Comparison of ENCODE assay signal across 15 cellular contexts in the genomic region with DNA sequence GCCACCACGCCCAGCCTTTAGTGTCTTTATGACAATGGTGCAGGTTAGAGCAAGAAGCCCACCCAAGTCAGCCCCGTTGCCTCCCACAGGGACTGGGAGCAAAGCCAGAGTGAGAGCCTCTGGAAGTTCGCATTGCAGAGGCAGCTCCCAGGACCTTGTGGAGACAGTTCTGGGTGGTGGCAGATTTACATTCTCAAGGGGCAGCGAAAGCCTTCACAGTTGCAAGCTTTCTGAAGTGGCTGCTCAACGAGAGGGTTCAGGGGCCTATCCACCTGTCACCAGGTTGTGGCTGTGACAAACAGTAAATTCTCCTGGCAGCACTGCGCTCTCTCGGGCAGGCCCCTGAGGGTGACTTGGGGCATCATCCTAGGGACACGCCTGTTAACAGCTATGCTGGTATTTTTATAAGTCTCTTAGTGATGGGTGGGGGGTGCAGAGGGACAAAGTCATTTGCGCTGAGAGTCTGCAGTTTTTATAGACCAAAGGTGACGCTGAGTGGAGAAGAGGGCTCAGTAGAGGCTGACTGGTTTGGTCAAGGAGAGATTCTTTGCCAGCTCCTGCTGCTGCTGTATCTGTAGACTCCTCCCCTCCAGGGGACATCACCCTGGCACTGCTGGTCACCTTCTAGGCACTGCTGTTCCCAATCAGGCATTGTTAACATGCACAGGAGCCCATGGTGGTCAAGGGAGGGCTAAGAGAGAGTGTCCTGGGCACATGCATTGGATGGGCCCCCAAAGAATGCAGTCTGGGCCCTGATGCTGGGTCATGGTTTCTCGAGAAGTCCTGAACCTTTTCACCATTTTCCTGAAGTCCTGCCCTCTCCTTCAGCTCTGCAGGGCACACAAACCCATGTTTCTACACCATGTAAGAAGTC. TPM values are rescaled to one million over a fixed set of nuclear protein-coding genes. Genes with fewer than 3 reads are reported as not detected.
DNase-seq lines count a peak whose midpoint lies in the region; ATAC-seq lines count a peak whose summit lies in the region.
"Had no signal": no experiment of that assay in that cellular context is flagged by ENCODE, and none has a peak within 500 bp of the region (broad histone marks: within the 10 kb centered on the region; RNA-seq: fewer than 3 reads in every experiment).

No MANE protein-coding gene starts in this region.

- peak; percentile 54 for DNase-seq in activated CD4-positive, alpha-beta T cell treated with anti-CD3 and anti-CD28 coated beads, Interleukin-2, amount 10 ng/mL, durations not matched to agents 24 days and 14 days
- DNase-seq in activated CD4-positive, alpha-beta T cell treated with anti-CD3 and anti-CD28 coated beads, Interleukin-2, amount 50 U/mL, for 1 hour, result no peak
- peak; percentile 61 for DNase-seq in LoVo (ENCODE audit: low spot score)
- peak; percentile 27 for DNase-seq in ecto neural progenitor cell (ENCODE audit: low spot score)
- DNase-seq in sciatic nerve (ENCODE audit: low spot score), result peak; percentile 26
- DNase-seq in EL, result no peak
- DNase-seq: activated CD4-positive, alpha-beta T cell treated with anti-CD3 and anti-CD28 coated beads for 4 hours; DMS153; naive B cell; NCI-H1105 treated with DMSO at 0.1 percent for 48 hours had no signal

- no peaks in the 10 kb centered on the region for H3K36me3 Mint-ChIP-seq in activated CD4-positive, alpha-beta T cell treated with anti-CD3 and anti-CD28 coated beads, Interleukin-2, amount 10 ng/mL, durations not matched to agents 24 days and 14 days (ENCODE audit: low read depth)
- H3K36me3 Mint-ChIP-seq: naive B cell had no signal

- H3K4me1 Mint-ChIP-seq in activated CD4-positive, alpha-beta T cell treated with anti-CD3 and anti-CD28 coated beads, Interleukin-2, amount 10 ng/mL, durations not matched to agents 24 days and 14 days, result peaks cover 70% of the 10 kb centered on the region

- no peak overlapping the region for H3K27ac Mint-ChIP-seq in activated CD4-positive, alpha-beta T cell treated with anti-CD3 and anti-CD28 coated beads, Interleukin-2, amount 10 ng/mL, durations not matched to agents 24 days and 14 days

- intact Hi-C loops in activated CD4-positive, alpha-beta T cell treated with anti-CD3 and anti-CD28 coated beads, Interleukin-2, amount 10 ng/mL, durations not matched to agents 24 days and 14 days (cut with micrococcal nuclease), result loop anchor here (5.0 to 10.0 kb wide), 2 partner anchors 58 to 96 kb away; partner anchors contain the start of gene KLF13
- intact Hi-C loops in sciatic nerve (cut with DNase I), result no loop called here

- ATAC-seq in sciatic nerve (no peak), HG03139 (IDR thresholded peaks at IDR 0.05; ENCODE audit: unreplicated experiment) (no peak), GM18520 (IDR thresholded peaks at IDR 0.05; ENCODE audit: unreplicated experiment) (no peak)
- ATAC-seq: gastrocnemius medialis, HCT116, SK-N-SH treated with all-trans-retinoic acid at 6 μM for 48 hours had no signal

- H3K4me3 Mint-ChIP-seq in activated CD4-positive, alpha-beta T cell treated with anti-CD3 and anti-CD28 coated beads, Interleukin-2, amount 10 ng/mL, durations not matched to agents 24 days and 14 days, result no peak overlapping the region

- no peaks in the 10 kb centered on the region for H3K9me3 Mint-ChIP-seq in activated CD4-positive, alpha-beta T cell treated with anti-CD3 and anti-CD28 coated beads, Interleukin-2, amount 10 ng/mL, durations not matched to agents 24 days and 14 days
- H3K9me3 Mint-ChIP-seq: naive B cell had no signal

- no peaks in the 10 kb centered on the region for H3K27me3 Mint-ChIP-seq in activated CD4-positive, alpha-beta T cell treated with anti-CD3 and anti-CD28 coated beads, Interleukin-2, amount 10 ng/mL, durations not matched to agents 24 days and 14 days
- H3K27me3 Mint-ChIP-seq: naive B cell had no signal

RNA-seq across cellular contexts. Expression of gene KLF13, which starts 57.5 kb away (rescaled TPM):
- total RNA-seq in activated CD4-positive, alpha-beta T cell treated with anti-CD3 and anti-CD28 coated beads, Interleukin-2, amount 10 ng/mL, durations not matched to agents 24 days and 14 days, result 122 and 135 TPM in 2 replicates
- 85.9 TPM for total RNA-seq in sciatic nerve

Comparison
In these comparisons a context has a peak if more than half of its experiments do, and no peak if none do; other contexts are left out.
1. DNase-seq: peak in activated CD4-positive, alpha-beta T cell treated with anti-CD3 and anti-CD28 coated beads, Interleukin-2, amount 10 ng/mL, durations not matched to agents 24 days and 14 days (single experiment), LoVo (single experiment), ecto neural progenitor cell (single experiment) and sciatic nerve (single experiment); none in activated CD4-positive, alpha-beta T cell treated with anti-CD3 and anti-CD28 coated beads, Interleukin-2, amount 50 U/mL, for 1 hour (single experiment) and EL (single experiment).